ENCODE assay signal across 1 cellular context in genomic region chr11:102153082-102153481, GRCh38.
TF ChIP-seq lines count a peak whose summit lies in the region.

No MANE protein-coding gene starts in this region.

TF ChIP-seq in IMR-90, 13 proteins besides CTCF, POLR2A, EP300 and RAD21 (continued from another document):
- TF ChIP-seq ELK1 (IDR thresholded peaks at IDR 0.05; ENCODE audit: borderline replicate concordance, low read depth, low read length) (no peak), MAZ (IDR thresholded peaks at IDR 0.05; ENCODE audit: borderline replicate concordance, low read depth, low read length) (no peak), MAFK (IDR thresholded peaks at IDR 0.05; ENCODE audit: low read depth, low read length) (no peak)
